In the genomic region with DNA sequence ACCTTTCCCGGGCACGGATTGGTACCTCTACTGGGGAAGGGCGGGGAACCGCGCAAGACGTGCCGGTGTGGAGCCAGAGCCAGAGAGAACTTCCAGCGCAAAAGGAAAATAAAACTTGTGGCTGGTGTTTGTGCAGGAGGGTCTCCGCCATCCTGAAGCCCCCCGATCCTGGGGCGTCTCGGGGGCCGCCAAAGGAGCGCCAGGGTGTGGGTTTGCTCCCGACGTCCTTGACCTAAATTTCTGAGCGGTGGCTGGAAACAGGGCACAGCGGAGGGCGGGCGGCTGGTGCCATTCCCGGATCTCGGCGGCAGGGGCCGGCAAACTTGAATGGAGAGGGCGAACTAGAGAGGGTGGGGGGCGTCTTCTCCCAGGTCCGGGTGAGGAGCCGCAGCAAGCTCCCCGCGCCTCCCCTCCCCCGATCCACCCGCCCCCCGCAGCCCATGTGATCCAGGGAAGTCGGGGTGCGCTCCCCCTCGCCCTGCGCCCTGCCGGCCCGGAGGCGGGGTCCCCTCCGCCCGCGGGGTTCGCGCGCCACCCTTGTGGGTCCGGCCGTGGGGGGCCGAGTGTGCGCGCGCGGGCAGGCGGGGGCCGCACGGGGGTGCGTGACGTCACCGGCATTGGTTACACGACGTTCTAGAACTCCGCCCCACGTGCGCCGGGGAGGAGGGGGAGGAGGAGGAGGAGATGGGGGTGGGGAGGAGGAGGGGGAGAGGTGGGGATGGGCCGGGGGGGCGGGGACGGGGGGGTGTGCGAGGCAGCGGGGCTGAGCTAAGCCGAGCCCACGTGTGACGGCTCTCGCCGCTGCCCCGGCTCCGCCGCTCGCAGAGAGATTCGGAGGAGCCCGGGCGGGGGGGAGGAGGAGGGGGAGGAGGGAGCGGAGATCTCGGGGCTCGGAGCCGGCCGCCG, we compare ENCODE assay signal across 8 cellular contexts. TPM values are rescaled to one million over a fixed set of nuclear protein-coding genes. Genes with fewer than 3 reads are reported as not detected.
DNase-seq lines count a peak whose midpoint lies in the region; ATAC-seq and TF ChIP-seq lines count a peak whose summit lies in the region.

A gene (plus strand): TSS at position 748 of the 906 bp plus-strand sequence. CDS start 220 bp downstream, outside the sequence.

- DNase-seq in Calu3 (peak; percentile 75), SHP77 (lab: John Stamatoyannopoulos, UW) (peak; percentile 80 to 88), fibroblast of pulmonary artery (ENCODE audit: low read depth) (peak; percentile 87)
- peak; percentile 82 for DNase-seq in Jurkat, Clone E6-1 (ENCODE audit: low read depth, low spot score)
- peak; percentile 97 for DNase-seq in activated effector memory CD4-positive, alpha-beta T cell treated with anti-CD3 and anti-CD28 coated beads, Interleukin-2, amount 50 U/mL, for 16 hours
- peak; percentile 88 for DNase-seq in stimulated activated naive CD4-positive, alpha-beta T cell treated with Interleukin-2 at 50 U/mL for 16 hours (lab: John Stamatoyannopoulos, UW)

- no TSS peak for BruUV-seq in Calu3 (replicated peaks; lab: Mats Ljungman, UMichigan)

- CTCF ChIA-PET in Calu3 (lab: Charles Lee), result interaction anchor here (0.6 kb wide), 2 partner anchors 13 to 184 kb away, joined by 3 to 6 read pairs; no protein-coding TSS in a partner anchor

- H3K27me3 Mint-ChIP-seq in Calu3 (ENCODE audit: unreplicated experiment), result no peaks in the 10 kb centered on the region
- H3K27me3 Mint-ChIP-seq in nephron (ENCODE audit: low read depth), result peaks cover 41% of the 10 kb centered on the region

- H3K9me3 Mint-ChIP-seq in Calu3 (ENCODE audit: low read depth, unreplicated experiment) (no peaks in the 10 kb centered on the region), nephron (peaks cover 6% of the 10 kb centered on the region)

- H3K4me1 Mint-ChIP-seq in Calu3 (ENCODE audit: low read depth, unreplicated experiment) (peaks cover 11% of the 10 kb centered on the region), nephron (peaks cover 33% of the 10 kb centered on the region)

- H3K4me3 ChIP-seq in Jurkat, Clone E6-1 (ENCODE audit: low read length), result peak within 1 kb of the TSS; percentile 86
- H3K4me3 ChIP-seq in fibroblast of pulmonary artery (replicated peaks; ENCODE audit: low read depth, low read length), result peak within 1 kb of the TSS; percentile 71

- peak; percentile 51 for ATAC-seq in GM21576 (IDR thresholded peaks at IDR 0.05; ENCODE audit: unreplicated experiment)

- intact Hi-C loops in Calu3 (cut with micrococcal nuclease; ENCODE audit: unreplicated experiment), result loop anchor here (5.0 kb wide), 1 partner anchor 101 kb away; no protein-coding TSS in a partner anchor

- H3K36me3 Mint-ChIP-seq in Calu3 (ENCODE audit: insufficient read depth, unreplicated experiment) (peaks cover 30% of the 10 kb centered on the region), nephron (ENCODE audit: low read depth) (peaks cover 18% of the 10 kb centered on the region)

- TF ChIP-seq CTCF in Calu3 (IDR thresholded peaks at IDR 0.05; ENCODE audit: unreplicated experiment) (no peak), fibroblast of pulmonary artery (IDR thresholded peaks at IDR 0.05; ENCODE audit: low read length, missing control alignments) (no peak), nephron (IDR thresholded peaks at IDR 0.05; ENCODE audit: unreplicated experiment in 3 of 3) (no peak)

- H3K4me3 Mint-ChIP-seq in Calu3 (ENCODE audit: low read depth, unreplicated experiment) (peak within 1 kb of the TSS; percentile 86), nephron (peak within 1 kb of the TSS; percentile 94 to 97 (median 94))

- H3K27ac Mint-ChIP-seq in Calu3 (ENCODE audit: unreplicated experiment) (peak within 1 kb of the TSS; percentile 90), nephron (peak within 1 kb of the TSS; percentile 53 to 90 (median 87))

RNA-seq across cellular contexts. Expression of the gene that starts here (rescaled TPM):
- 66.4 and 69.5 TPM in 2 replicates for total RNA-seq in Calu3 (2022)
- polyA plus RNA-seq in Jurkat, Clone E6-1 (2012; ENCODE audit: insufficient read depth, insufficient read length), result 51.6 TPM

Comparison
In these comparisons a context has a peak if more than half of its experiments do, and no peak if none do; other contexts are left out.
1. Peak in every context shown above with its lines: DNase-seq, ATAC-seq and H3K4me3 ChIP-seq.